Comparison of ENCODE assay signal across 7 cellular contexts in the genomic region with DNA sequence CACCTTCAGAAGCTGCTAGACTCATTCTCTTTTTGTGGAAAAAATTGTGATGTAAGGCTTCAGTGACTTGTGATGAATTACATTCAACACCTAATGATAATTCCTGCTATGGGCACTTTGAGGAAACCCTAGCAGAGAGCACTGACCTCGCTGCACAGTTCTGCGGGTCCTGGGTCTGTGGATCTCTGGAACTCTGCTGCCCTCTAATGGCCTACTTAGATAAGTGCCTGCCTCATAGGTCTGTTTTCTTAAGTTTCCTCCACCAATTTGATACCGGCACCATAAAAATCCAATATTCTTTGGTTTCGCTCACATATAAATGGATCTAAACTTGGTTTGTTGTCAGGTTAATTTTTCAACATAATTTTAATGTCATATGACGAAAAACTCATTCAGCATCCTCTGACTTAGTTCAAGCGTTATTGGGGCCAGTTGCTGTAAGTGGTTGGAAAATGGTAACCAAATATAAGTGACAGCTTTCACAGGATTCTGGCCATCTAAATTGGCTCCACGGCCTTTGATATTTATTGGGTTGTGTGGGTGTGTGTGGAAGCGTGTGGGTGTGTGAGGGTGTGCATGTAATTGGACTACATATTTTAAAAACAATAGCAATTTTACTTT. TPM values are rescaled to one million over a fixed set of nuclear protein-coding genes. Genes with fewer than 3 reads are reported as not detected.
A peak's percentile ranks its signal among the peaks of the same experiment; 100 is the strongest.
DNase-seq lines count a peak whose midpoint lies in the region; ATAC-seq and TF ChIP-seq lines count a peak whose summit lies in the region.

No MANE protein-coding gene starts in this region.

- no peaks in the 10 kb centered on the region for H3K4me1 ChIP-seq in prostate gland (replicated peaks)

- peak; percentile 88 for DNase-seq in G401 (ENCODE audit: low spot score)
- peak; percentile 66 for DNase-seq in NCI-H2171 (lab: John Stamatoyannopoulos, UW)
- DNase-seq in WERI-Rb-1, result peak; percentile 66
- DNase-seq in globus pallidus (ENCODE audit: low spot score), result peak; percentile 66
- peak; percentile 37 for DNase-seq in prostate gland (ENCODE audit: low spot score)

- 20% methylated on average over 8 of the region's 8 CpGs for WGBS in prostate gland

- H3K27me3 ChIP-seq in WERI-Rb-1 (ENCODE audit: insufficient read depth, low read depth, severe bottlenecking) (no peaks in the 10 kb centered on the region), prostate gland (replicated peaks; ENCODE audit: insufficient read depth) (no peaks in the 10 kb centered on the region)

- H3K36me3 ChIP-seq in WERI-Rb-1, result no peaks in the 10 kb centered on the region
- no peaks in the 10 kb centered on the region for H3K36me3 ChIP-seq in prostate gland

- H3K27ac ChIP-seq in WERI-Rb-1, result no peak overlapping the region
- no peak overlapping the region for H3K27ac ChIP-seq in prostate gland

- ATAC-seq in GM19452 (IDR thresholded peaks at IDR 0.05; ENCODE audit: unreplicated experiment) (peak; percentile 97), HG03354 (IDR thresholded peaks at IDR 0.05; ENCODE audit: poor library complexity, severe bottlenecking, unreplicated experiment) (peak; percentile 97)

- H3K4me3 ChIP-seq in WERI-Rb-1 (ENCODE audit: low read depth, low read length) (no peak overlapping the region), prostate gland (no peak overlapping the region)

- intact Hi-C loops in prostate gland (cut with DNase I), result no loop called here

- no peak for TF ChIP-seq POLR2A in prostate gland (IDR thresholded peaks at IDR 0.05)

- H3K9me3 ChIP-seq in WERI-Rb-1 (ENCODE audit: severe bottlenecking), result no peaks in the 10 kb centered on the region
- H3K9me3 ChIP-seq in prostate gland, result no peaks in the 10 kb centered on the region

- in situ Hi-C loops in G401 (cut with HindIII; ENCODE audit: low sequenced_read_pairs), result no loop called here

- TF ChIP-seq CTCF in WERI-Rb-1 (IDR thresholded peaks at IDR 0.05; ENCODE audit: low read depth, low read length) (peak; percentile 70), prostate gland (IDR thresholded peaks at IDR 0.05) (peak in 3 of 4 experiments; percentile 48 to 70 (median 56))

RNA-seq across cellular contexts. Expression of gene SLITRK3, which starts 10.4 kb away (rescaled TPM):
- total RNA-seq in G401 (2014; rRNA removed; shearing (Covaris generic)), result not detected in 2 replicates
- total RNA-seq in prostate gland, result under 1 TPM; 0.11 to 0.50 TPM

Comparison
In these comparisons a context has a peak if more than half of its experiments do, and no peak if none do; other contexts are left out.
1. DNase-seq: peak in every context shown above with its lines; median percentile 88 in G401; 66 in NCI-H2171; 66 in WERI-Rb-1; 66 in globus pallidus; 37 in prostate gland.